8 cellular contexts compared by ENCODE assay signal in genomic region chr17:57747221-57748017, GRCh38. TPM values are rescaled to one million over a fixed set of nuclear protein-coding genes. Genes with fewer than 3 reads are reported as not detected.
DNase-seq lines count a peak whose midpoint lies in the region; ATAC-seq, FAIRE-seq and TF ChIP-seq lines count a peak whose summit lies in the region.

No MANE protein-coding gene starts in this region.

- no peak overlapping the region for H3K27ac Mint-ChIP-seq in activated naive CD4-positive, alpha-beta T cell treated with anti-CD3 and anti-CD28 coated beads for 36 hours
- H3K27ac Mint-ChIP-seq in MCF 10A (ENCODE audit: low read depth, unreplicated experiment): no peak overlapping the region

- peak; percentile 79 for FAIRE-seq in islet of Langerhans (lab: Jason Lieb, UNC)

- H3K4me2 ChIP-seq in SU-DHL-6 (ENCODE audit: low read depth, low read length, poor library complexity, severe bottlenecking): no peak overlapping the region

- no peak overlapping the region for H3K9ac ChIP-seq in SU-DHL-6 (ENCODE audit: low read length)

- no peak overlapping the region for H3K4me3 ChIP-seq in SU-DHL-6 (ENCODE audit: insufficient read depth, low read length, poor library complexity, severe bottlenecking)

- intact Hi-C loops in activated naive CD4-positive, alpha-beta T cell treated with anti-CD3 and anti-CD28 coated beads for 36 hours (cut with micrococcal nuclease): loop anchor here (1.0 to 5.0 kb wide), 4 partner anchors 75 to 616 kb away; no protein-coding TSS in a partner anchor
- intact Hi-C loops in MCF 10A (cut with micrococcal nuclease): loop anchor here (1.0 to 10.0 kb wide), 5 partner anchors 75 to 616 kb away; no protein-coding TSS in a partner anchor

- H3K9me3 Mint-ChIP-seq in activated naive CD4-positive, alpha-beta T cell treated with anti-CD3 and anti-CD28 coated beads for 36 hours: no peaks in the 10 kb centered on the region
- H3K9me3 Mint-ChIP-seq in MCF 10A (ENCODE audit: unreplicated experiment): no peaks in the 10 kb centered on the region

- POLR2A ChIA-PET in MCF 10A (lab: Yijun Ruan, JAX): interaction anchor here (0.5 kb wide), 1 partner anchor 32 kb away, joined by 3 read pairs; no protein-coding TSS in a partner anchor

- H3K27me3 Mint-ChIP-seq in activated naive CD4-positive, alpha-beta T cell treated with anti-CD3 and anti-CD28 coated beads for 36 hours (ENCODE audit: low read depth): peaks cover 2% of the 10 kb centered on the region
- peaks cover 55% of the 10 kb centered on the region for H3K27me3 Mint-ChIP-seq in MCF 10A (ENCODE audit: insufficient read depth, unreplicated experiment)

- H3K27ac ChIP-seq in SU-DHL-6 (ENCODE audit: low read depth, low read length): no peak overlapping the region

- H3K79me2 ChIP-seq in SU-DHL-6 (ENCODE audit: insufficient read depth, low read length): no peaks in the 10 kb centered on the region

- no peaks in the 10 kb centered on the region for H3F3A ChIP-seq in SU-DHL-6 (ENCODE audit: insufficient read depth)

- no peaks in the 10 kb centered on the region for H3K9me3 ChIP-seq in SU-DHL-6 (ENCODE audit: insufficient read depth, low read length)

- H2AFZ ChIP-seq in SU-DHL-6 (ENCODE audit: low read depth, low read length, severe bottlenecking): no peak overlapping the region

- H3K4me1 Mint-ChIP-seq in activated naive CD4-positive, alpha-beta T cell treated with anti-CD3 and anti-CD28 coated beads for 36 hours (ENCODE audit: low read depth): no peaks in the 10 kb centered on the region
- no peaks in the 10 kb centered on the region for H3K4me1 Mint-ChIP-seq in MCF 10A (ENCODE audit: insufficient read depth, unreplicated experiment)

- no peak for ATAC-seq in HG03354 (IDR thresholded peaks at IDR 0.05; ENCODE audit: poor library complexity, severe bottlenecking, unreplicated experiment)

- no peaks in the 10 kb centered on the region for H4K20me1 ChIP-seq in SU-DHL-6 (ENCODE audit: low read depth, low read length)

- no TSS peak for BruUV-seq in MCF 10A (replicated peaks; lab: Mats Ljungman, UMichigan)

- H3K27me3 ChIP-seq in SU-DHL-6 (ENCODE audit: low read length): no peaks in the 10 kb centered on the region

- peak; percentile 52 for DNase-seq in activated naive CD4-positive, alpha-beta T cell treated with anti-CD3 and anti-CD28 coated beads for 36 hours
- no peak for DNase-seq in activated naive CD4-positive, alpha-beta T cell treated with anti-CD3 and anti-CD28 coated beads, Interleukin-2, amount 50 U/mL, for 16 hours
- DNase-seq in NCI-H1436 treated with DMSO at 0.1 percent for 48 hours (lab: John Stamatoyannopoulos, UW): peak; percentile 68
- peak; percentile 68 for DNase-seq in MCF 10A (ENCODE audit: unreplicated experiment)
- peak; percentile 7 to 16 for DNase-seq in stimulated activated CD4-positive, alpha-beta T cell treated with anti-CD3 and anti-CD28 coated beads, Interleukin-2, amount 100 ng/mL, for 48 hours

- H3K4me3 Mint-ChIP-seq in activated naive CD4-positive, alpha-beta T cell treated with anti-CD3 and anti-CD28 coated beads for 36 hours: no peak overlapping the region
- H3K4me3 Mint-ChIP-seq in MCF 10A (ENCODE audit: unreplicated experiment): no peak overlapping the region

- no peaks in the 10 kb centered on the region for H3K36me3 ChIP-seq in SU-DHL-6 (ENCODE audit: low read length)

- CTCF ChIA-PET in activated naive CD4-positive, alpha-beta T cell treated with anti-CD3 and anti-CD28 coated beads for 36 hours (lab: Charles Lee): interaction anchor here (0.6 to 2.5 kb wide), 25 partner anchors 8 to 622 kb away, joined by 3 to 21 read pairs (median 3); no protein-coding TSS in a partner anchor
- CTCF ChIA-PET in MCF 10A (lab: Yijun Ruan, JAX): interaction anchor here (0.5 to 3.3 kb wide), 24 partner anchors 11 to 802 kb away, joined by 3 to 31 read pairs (median 4); no protein-coding TSS in a partner anchor

- H3K9me2 ChIP-seq in SU-DHL-6 (replicated peaks; ENCODE audit: insufficient read depth, low read length): no peaks in the 10 kb centered on the region

- H3K36me3 Mint-ChIP-seq in activated naive CD4-positive, alpha-beta T cell treated with anti-CD3 and anti-CD28 coated beads for 36 hours (ENCODE audit: low read depth): no peaks in the 10 kb centered on the region
- no peaks in the 10 kb centered on the region for H3K36me3 Mint-ChIP-seq in MCF 10A (ENCODE audit: insufficient read depth, unreplicated experiment)

- peak; percentile 82 for TF ChIP-seq CTCF in SU-DHL-6 (IDR thresholded peaks at IDR 0.05; ENCODE audit: insufficient read depth, low read length, poor library complexity, severe bottlenecking)
- peak; percentile 77 for TF ChIP-seq CTCF in MCF 10A (IDR thresholded peaks at IDR 0.05; ENCODE audit: unreplicated experiment)

RNA-seq across cellular contexts. Expression of gene CCDC182, which starts 2.3 kb away (rescaled TPM):
- not detected for total RNA-seq in activated naive CD4-positive, alpha-beta T cell treated with anti-CD3 and anti-CD28 coated beads for 36 hours
- total RNA-seq in MCF 10A (2022): not detected in 2 replicates
